ENCODE assay signal across 21 cellular contexts in genomic region chr3:176795897-176796296, GRCh38.
DNase-seq lines count a peak whose midpoint lies in the region; TF ChIP-seq lines count a peak whose summit lies in the region.
"Had no signal": no experiment of that assay in that cellular context is flagged by ENCODE, and none has a peak within 500 bp of the region (broad histone marks: within the 10 kb centered on the region; RNA-seq: fewer than 3 reads in every experiment).

No MANE protein-coding gene starts in this region.

- no peaks in the 10 kb centered on the region for H4K20me1 ChIP-seq in hepatocyte (ENCODE audit: insufficient read depth, poor library complexity, severe bottlenecking)

- no peak overlapping the region for H3K27ac ChIP-seq in A673 (ENCODE audit: low read depth, low read length, poor library complexity, severe bottlenecking)
- peak overlapping the region; percentile 37 for H3K27ac ChIP-seq in HUES48 (ENCODE audit: low read depth, low read length)
- H3K27ac ChIP-seq in SJSA1 = peak overlapping the region; percentile 54
- no peak overlapping the region for H3K27ac ChIP-seq in hepatocyte
- H3K27ac ChIP-seq in tibial artery = no peak overlapping the region
- H3K27ac ChIP-seq: heart right ventricle, left lung, upper lobe of right lung, WERI-Rb-1 had no signal

- no peak for TF ChIP-seq CTCF in A673 (conservative IDR thresholded peaks at IDR 0.05; ENCODE audit: low read depth, low read length)
- no peak for TF ChIP-seq CTCF in hepatocyte (IDR thresholded peaks at IDR 0.05; ENCODE audit: poor library complexity)
- no peak for TF ChIP-seq CTCF in tibial artery (IDR thresholded peaks at IDR 0.05)

- no peak overlapping the region for H3K4me2 ChIP-seq in hepatocyte

- H2AFZ ChIP-seq in hepatocyte = no peak overlapping the region

- DNase-seq in A673 (ENCODE audit: low spot score) (peak; percentile 34), SJSA1 (ENCODE audit: low read depth in 1 of 2, low spot score in 2 of 2) (peak in 1 of 2 experiments; percentile 58), hepatocyte (ENCODE audit: low spot score) (peak; percentile 4), NCI-H345 treated with DMSO at 0.1 percent for 48 hours (lab: John Stamatoyannopoulos, UW; ENCODE audit: unreplicated experiment) (no peak), cerebellar nuclear complex (lab: John Stamatoyannopoulos, UW) (no peak), tibial artery (no peak), COLO829 (ENCODE audit: low spot score) (no peak)
- DNase-seq: activated CD4-positive, alpha-beta T cell treated with anti-CD3 and anti-CD28 coated beads, Interleukin-2, amount 50 U/mL, for 1 hour; BE2C; COR-L47; heart right ventricle; immature natural killer cell; left lung; MG63; naive thymus-derived CD4-positive, alpha-beta T cell; NCI-H1436; retina; substantia nigra; upper lobe of right lung; WERI-Rb-1 had no signal

- H3K9ac ChIP-seq in HUES48 (ENCODE audit: low read depth, low read length) = no peak overlapping the region

- H3K36me3 ChIP-seq in A673 (ENCODE audit: insufficient read depth, low read length, poor library complexity, severe bottlenecking) = no peaks in the 10 kb centered on the region
- no peaks in the 10 kb centered on the region for H3K36me3 ChIP-seq in HUES48 (ENCODE audit: control insufficient read depth, insufficient read depth, low read length)
- no peaks in the 10 kb centered on the region for H3K36me3 ChIP-seq in SJSA1
- no peaks in the 10 kb centered on the region for H3K36me3 ChIP-seq in hepatocyte (replicated peaks; ENCODE audit: insufficient read depth, low read depth)
- H3K36me3 ChIP-seq in tibial artery = no peaks in the 10 kb centered on the region
- H3K36me3 ChIP-seq: BE2C, heart right ventricle, left lung, MG63, upper lobe of right lung, WERI-Rb-1 had no signal

- intact Hi-C loops in A673 (cut with micrococcal nuclease; ENCODE audit: unreplicated experiment) = no loop called here
- intact Hi-C loops in tibial artery (cut with DNase I; ENCODE audit: low total_unique reads) = no loop called here

- WGBS in hepatocyte (ENCODE audit: low lambda C conversion rate, missing lambda C conversion rate) = 43% methylated on average over 2 of the region's 2 CpGs

- POLR2A ChIA-PET in A673 (lab: Charles Lee; ENCODE audit: low non-redundant PET) = no interaction called here

- H3K27me3 ChIP-seq in A673 (replicated peaks; ENCODE audit: insufficient read depth, low read depth, low read length, poor library complexity) = no peaks in the 10 kb centered on the region
- H3K27me3 ChIP-seq in HUES48 (ENCODE audit: control insufficient read depth, insufficient read depth, low read length) = no peaks in the 10 kb centered on the region
- no peaks in the 10 kb centered on the region for H3K27me3 ChIP-seq in SJSA1 (replicated peaks)
- no peaks in the 10 kb centered on the region for H3K27me3 ChIP-seq in hepatocyte
- H3K27me3 ChIP-seq in tibial artery = no peaks in the 10 kb centered on the region
- H3K27me3 ChIP-seq: BE2C, heart right ventricle, left lung, MG63, upper lobe of right lung had no signal

- H3K4me1 ChIP-seq in A673 (ENCODE audit: insufficient read depth, low read length, poor library complexity, severe bottlenecking) (peaks cover 30% of the 10 kb centered on the region), HUES48 (ENCODE audit: control insufficient read depth, insufficient read depth, low read length) (peaks cover 42% of the 10 kb centered on the region), SJSA1 (replicated peaks) (peaks cover 27% of the 10 kb centered on the region), hepatocyte (ENCODE audit: insufficient read depth) (peaks cover 16% of the 10 kb centered on the region), tibial artery (no peaks in the 10 kb centered on the region)
- H3K4me1 ChIP-seq: BE2C, heart right ventricle, left lung, upper lobe of right lung had no signal

- no peaks in the 10 kb centered on the region for H3K79me2 ChIP-seq in hepatocyte

- no peaks in the 10 kb centered on the region for H3K9me2 ChIP-seq in hepatocyte (replicated peaks; ENCODE audit: insufficient read depth)

- H3K9me3 ChIP-seq in A673 (ENCODE audit: low read depth, low read length, poor library complexity, severe bottlenecking) (no peaks in the 10 kb centered on the region), HUES48 (ENCODE audit: control insufficient read depth, insufficient read depth, low read length) (no peaks in the 10 kb centered on the region), SJSA1 (replicated peaks) (no peaks in the 10 kb centered on the region), hepatocyte (ENCODE audit: low read depth) (no peaks in the 10 kb centered on the region), tibial artery (no peaks in the 10 kb centered on the region)
- H3K9me3 ChIP-seq: BE2C, left lung, MG63, upper lobe of right lung had no signal

- CTCF ChIA-PET in A673 (lab: Charles Lee) = no interaction called here

- BruUV-seq in A673 (replicated peaks; lab: Mats Ljungman, UMichigan) = no TSS peak

- H3K4me3 ChIP-seq in A673 (ENCODE audit: low read depth, low read length, poor library complexity, severe bottlenecking) = no peak overlapping the region
- no peak overlapping the region for H3K4me3 ChIP-seq in HUES48 (ENCODE audit: low read depth, low read length)
- H3K4me3 ChIP-seq in SJSA1 = no peak overlapping the region
- no peak overlapping the region for H3K4me3 ChIP-seq in hepatocyte
- H3K4me3 ChIP-seq in tibial artery = no peak overlapping the region
- H3K4me3 ChIP-seq: heart right ventricle, left lung, MG63, upper lobe of right lung had no signal

Comparison
In these comparisons a context has a peak if more than half of its experiments do, and no peak if none do; other contexts are left out.
1. DNase-seq: peak in A673 (single experiment) and hepatocyte (single experiment); none in NCI-H345 treated with DMSO at 0.1 percent for 48 hours (single experiment), cerebellar nuclear complex (0 of 2), tibial artery (0 of 2) and COLO829 (single experiment).
2. H3K27ac ChIP-seq: peak in HUES48 (single experiment) and SJSA1 (single experiment); none in A673 (single experiment), hepatocyte (single experiment) and tibial artery (0 of 2).